Comparison of ENCODE assay signal across 8 cellular contexts in genomic region chr5:168486136-168486879, GRCh38. TPM values are rescaled to one million over a fixed set of nuclear protein-coding genes. Genes with fewer than 3 reads are reported as not detected.
DNase-seq lines count a peak whose midpoint lies in the region; ATAC-seq lines count a peak whose summit lies in the region.

Gene RARS1 (plus strand): TSS chr5:168486471. CDS start chr5:168486499, 28 bp downstream.

- DNase-seq in Caki2 (ENCODE audit: low read depth), result peak; percentile 93
- DNase-seq in HT1080 (ENCODE audit: low read depth), result peak; percentile 90
- DNase-seq in NOMO-1 (lab: John Stamatoyannopoulos, UW; ENCODE audit: unreplicated experiment in 2 of 2), result peak; percentile 88 to 90
- DNase-seq in activated CD8-positive, alpha-beta memory T cell treated with anti-CD3 and anti-CD28 coated beads for 4 hours (ENCODE audit: low read depth in 2 of 2), result peak; percentile 80
- DNase-seq in effector memory CD8-positive, alpha-beta T cell, result peak; percentile 84 to 87 (median 87)
- DNase-seq in medulla oblongata (ENCODE audit: extremely low spot score), result peak; percentile 95
- DNase-seq in stimulated activated CD8-positive, alpha-beta memory T cell treated with anti-CD3 and anti-CD28 coated beads, Interleukin-12 subunit alpha, Interleukin-12 subunit beta, amount 100 ng/mL, for 1 hour (ENCODE audit: low read depth), result peak; percentile 78

- H3K4me3 Mint-ChIP-seq in effector memory CD8-positive, alpha-beta T cell, result peak within 1 kb of the TSS; percentile 100

- peak within 1 kb of the TSS; percentile 96 to 97 for H3K27ac Mint-ChIP-seq in effector memory CD8-positive, alpha-beta T cell

- peaks cover 0 to 9% of the 10 kb centered on the region in 2 donors for H3K27me3 Mint-ChIP-seq in effector memory CD8-positive, alpha-beta T cell

- H3K36me3 Mint-ChIP-seq in effector memory CD8-positive, alpha-beta T cell (ENCODE audit: insufficient read depth), result peaks cover 43% of the 10 kb centered on the region

- in situ Hi-C loops in Caki2 (cut with HindIII; ENCODE audit: low pct_unique_long_range_greater_than_20kb, low sequenced_read_pairs), result no loop called here

- no peaks in the 10 kb centered on the region for H3K9me3 Mint-ChIP-seq in effector memory CD8-positive, alpha-beta T cell

- peaks cover 24 to 35% of the 10 kb centered on the region in 2 donors for H3K4me1 Mint-ChIP-seq in effector memory CD8-positive, alpha-beta T cell (ENCODE audit: low read depth in 2 of 2)

- peak; percentile 83 for ATAC-seq in GM21360 (IDR thresholded peaks at IDR 0.05; ENCODE audit: unreplicated experiment)
- ATAC-seq in effector memory CD8-positive, alpha-beta T cell (replicated peaks), result peak; percentile 96

RNA-seq across cellular contexts. Expression of gene RARS1, which starts in this region (rescaled TPM):
- total RNA-seq in Caki2 (2014; rRNA removed; shearing (Covaris generic); ENCODE audit: low replicate concordance), result 248 and 273 TPM in 2 replicates
- total RNA-seq in HT1080 (2014; rRNA removed; shearing (Covaris generic)), result 256 and 263 TPM in 2 replicates
- polyA plus RNA-seq in HT1080 (2015; cell fraction: cytosol; rRNA removed), result 155 and 163 TPM in 2 replicates
- 335 and 363 TPM in 2 replicates for polyA plus RNA-seq in HT1080 (2015; cell fraction: nucleus; rRNA removed)

Comparison
In these comparisons a context has a peak if more than half of its experiments do, and no peak if none do; other contexts are left out.
1. Peak in every context shown above with its lines: DNase-seq and ATAC-seq.